In genomic region chr12:77070382-77071294, GRCh38 we compare ENCODE assay signal across 13 cellular contexts. TPM values are rescaled to one million over a fixed set of nuclear protein-coding genes. Genes with fewer than 3 reads are reported as not detected.
DNase-seq lines count a peak whose midpoint lies in the region; ATAC-seq and FAIRE-seq lines count a peak whose summit lies in the region.
"Had no signal": no experiment of that assay in that cellular context is flagged by ENCODE, and none has a peak within 500 bp of the region (broad histone marks: within the 10 kb centered on the region; RNA-seq: fewer than 3 reads in every experiment).

No MANE protein-coding gene starts in this region.

- peak; percentile 35 for DNase-seq in EH (ENCODE audit: low read depth)
- DNase-seq in SKM-1 (lab: John Stamatoyannopoulos, UW; ENCODE audit: unreplicated experiment): no peak
- no peak for DNase-seq in NCI-H2107 (lab: John Stamatoyannopoulos, UW)
- DNase-seq in NCI-H2196 (lab: John Stamatoyannopoulos, UW; ENCODE audit: unreplicated experiment): no peak
- no peak for DNase-seq in frontal cortex (ENCODE audit: low spot score in 2 of 2)
- DNase-seq: left cardiac atrium, NCI-H1417, nucleus accumbens, PC-3, transverse colon had no signal

- no peak for FAIRE-seq in frontal cortex (lab: Jason Lieb, UNC)

- peak; percentile 68 for ATAC-seq in GM19372 (IDR thresholded peaks at IDR 0.05; ENCODE audit: low read depth, unreplicated experiment)
- ATAC-seq in HG02798 (IDR thresholded peaks at IDR 0.05; ENCODE audit: poor library complexity, unreplicated experiment): peak; percentile 79
- peak; percentile 69 for ATAC-seq in HG03520 (IDR thresholded peaks at IDR 0.05; ENCODE audit: unreplicated experiment)
- ATAC-seq: left cardiac atrium, PC-3 had no signal

RNA-seq across cellular contexts. Expression of gene E2F7, which starts 5.3 kb away (rescaled TPM):
- total RNA-seq in frontal cortex: 1.2 TPM
